Comparison of ENCODE assay signal across 8 cellular contexts in the genomic region with DNA sequence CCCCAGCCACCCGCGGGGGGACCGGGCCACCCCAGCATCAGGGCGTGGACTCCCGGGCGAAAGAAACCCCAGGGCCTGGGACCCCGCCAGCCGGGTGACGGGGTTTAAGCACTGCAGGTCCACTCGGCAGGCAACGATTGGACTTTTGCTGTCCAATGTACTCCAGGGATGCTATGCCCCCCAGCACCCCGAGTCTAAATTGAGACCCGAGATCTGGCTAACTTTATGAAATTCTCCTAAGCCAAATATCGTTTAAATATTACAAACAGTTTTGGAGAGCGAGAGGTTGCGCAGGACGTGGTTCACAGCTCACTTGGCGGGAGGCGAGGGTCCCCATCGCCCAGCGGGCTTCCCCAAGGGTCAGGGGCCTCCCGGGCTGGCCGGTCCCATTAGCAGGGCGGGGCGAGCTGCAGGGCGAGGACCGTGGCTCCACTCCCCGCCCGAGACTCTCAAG. TPM values are rescaled to one million over a fixed set of nuclear protein-coding genes. Genes with fewer than 3 reads are reported as not detected.
DNase-seq lines count a peak whose midpoint lies in the region; ATAC-seq and TF ChIP-seq lines count a peak whose summit lies in the region.

No MANE protein-coding gene starts in this region.

- WGBS in heart left ventricle, 4 donors: 0 to 1% (median 1%) methylated on average over 16 to 29 of the region's 29 CpGs

- H3K9me3 Mint-ChIP-seq in Calu3 (ENCODE audit: low read depth, unreplicated experiment): no peaks in the 10 kb centered on the region
- H3K9me3 Mint-ChIP-seq in activated CD8-positive, alpha-beta T cell treated with anti-CD3 and anti-CD28 coated beads for 36 hours: no peaks in the 10 kb centered on the region

- TF ChIP-seq CTCF in Calu3 (IDR thresholded peaks at IDR 0.05; ENCODE audit: unreplicated experiment) (no peak), heart left ventricle (IDR thresholded peaks at IDR 0.05) (no peak)
- TF ChIP-seq CTCF in activated CD8-positive, alpha-beta T cell treated with anti-CD3 and anti-CD28 coated beads for 36 hours (IDR thresholded peaks at IDR 0.05): no peak

- no peaks in the 10 kb centered on the region for H3K27me3 ChIP-seq in heart left ventricle

- H3K4me3 Mint-ChIP-seq in Calu3 (ENCODE audit: low read depth, unreplicated experiment): peak overlapping the region; percentile 87
- peak overlapping the region; percentile 85 for H3K4me3 Mint-ChIP-seq in activated CD8-positive, alpha-beta T cell treated with anti-CD3 and anti-CD28 coated beads for 36 hours

- DNase-seq in Calu3 (no peak), heart left ventricle (no peak), sciatic nerve (ENCODE audit: low spot score) (no peak), hippocampal formation (lab: John Stamatoyannopoulos, UW) (no peak), SKM-1 treated with dmso at 0.1 percent for 144 hours (lab: John Stamatoyannopoulos, UW; ENCODE audit: unreplicated experiment) (no peak)
- no peak for DNase-seq in activated CD8-positive, alpha-beta T cell treated with anti-CD3 and anti-CD28 coated beads for 36 hours

- H3K27ac ChIP-seq in heart left ventricle: peak overlapping the region in 11 of 12 donors; percentile 70 to 91 (median 84)

- no peaks in the 10 kb centered on the region for H3K27me3 Mint-ChIP-seq in Calu3 (ENCODE audit: unreplicated experiment)
- H3K27me3 Mint-ChIP-seq in activated CD8-positive, alpha-beta T cell treated with anti-CD3 and anti-CD28 coated beads for 36 hours: no peaks in the 10 kb centered on the region

- peak overlapping the region; percentile 67 to 98 (median 92) for H3K4me3 ChIP-seq in heart left ventricle

- POLR2A ChIA-PET in activated CD8-positive, alpha-beta T cell treated with anti-CD3 and anti-CD28 coated beads for 36 hours (lab: Charles Lee): no interaction called here

- CTCF ChIA-PET in Calu3 (lab: Charles Lee): no interaction called here
- CTCF ChIA-PET in activated CD8-positive, alpha-beta T cell treated with anti-CD3 and anti-CD28 coated beads for 36 hours (lab: Charles Lee): interaction anchor here (1.3 kb wide), 1 partner anchor 17 kb away, joined by 3 read pairs; no protein-coding TSS in a partner anchor

- no peak for TF ChIP-seq POLR2A in heart left ventricle (IDR thresholded peaks at IDR 0.05)

- H3K36me3 ChIP-seq in heart left ventricle: peaks cover 0 to 28% (median 24%) of the 10 kb centered on the region in 9 donors

- ATAC-seq in HG02840 (IDR thresholded peaks at IDR 0.05; ENCODE audit: low FRiP score, unreplicated experiment) (peak; percentile 17), heart left ventricle (peak in 1 of 4 donors; percentile 16), sciatic nerve (peak; percentile 48), GM18867 (IDR thresholded peaks at IDR 0.05; ENCODE audit: unreplicated experiment) (no peak)
- ATAC-seq in activated CD8-positive, alpha-beta T cell treated with anti-CD3 and anti-CD28 coated beads for 36 hours: peak; percentile 8

- H3K4me1 ChIP-seq in heart left ventricle: peaks cover 6 to 33% (median 20%) of the 10 kb centered on the region in 12 donors

- intact Hi-C loops in Calu3 (cut with micrococcal nuclease; ENCODE audit: unreplicated experiment) (no loop called here), heart left ventricle (cut with DNase I) (no loop called here), sciatic nerve (cut with DNase I) (no loop called here)
- intact Hi-C loops in activated CD8-positive, alpha-beta T cell treated with anti-CD3 and anti-CD28 coated beads for 36 hours (cut with micrococcal nuclease): no loop called here

- no peaks in the 10 kb centered on the region for H3K4me1 Mint-ChIP-seq in Calu3 (ENCODE audit: low read depth, unreplicated experiment)
- H3K4me1 Mint-ChIP-seq in activated CD8-positive, alpha-beta T cell treated with anti-CD3 and anti-CD28 coated beads for 36 hours (ENCODE audit: low read depth): peaks cover 13% of the 10 kb centered on the region

- H3K27ac Mint-ChIP-seq in Calu3 (ENCODE audit: unreplicated experiment): peak overlapping the region; percentile 74
- H3K27ac Mint-ChIP-seq in activated CD8-positive, alpha-beta T cell treated with anti-CD3 and anti-CD28 coated beads for 36 hours: peak overlapping the region; percentile 30

- H3K9me3 ChIP-seq in heart left ventricle: no peaks in the 10 kb centered on the region

- peaks cover 43% of the 10 kb centered on the region for H3K36me3 Mint-ChIP-seq in Calu3 (ENCODE audit: insufficient read depth, unreplicated experiment)
- peaks cover 33% of the 10 kb centered on the region for H3K36me3 Mint-ChIP-seq in activated CD8-positive, alpha-beta T cell treated with anti-CD3 and anti-CD28 coated beads for 36 hours (ENCODE audit: low read depth)

- no TSS peak for BruUV-seq in Calu3 (replicated peaks; lab: Mats Ljungman, UMichigan)

RNA-seq across cellular contexts. Expression of a gene that starts 0.4 kb away (rescaled TPM):
- total RNA-seq in Calu3 (2022) (31.9 and 37.7 TPM in 2 replicates), heart left ventricle (10 to 100 TPM; 34.1 to 95.2 (median 46.5) TPM), sciatic nerve (17.5 TPM)
- 10 to 100 TPM; 56.4 to 57.4 TPM for total RNA-seq in activated CD8-positive, alpha-beta T cell treated with anti-CD3 and anti-CD28 coated beads for 36 hours
- 10 to 100 TPM; 48.7 to 95.0 TPM for polyA plus RNA-seq in heart left ventricle

RNA-seq across cellular contexts. Expression of a gene that starts 20.5 kb away (rescaled TPM):
- total RNA-seq in Calu3 (2022) (32.1 and 35.1 TPM in 2 replicates), heart left ventricle (10 to 100 TPM; 17.3 to 30.1 (median 19.4) TPM), sciatic nerve (13.9 TPM)
- total RNA-seq in activated CD8-positive, alpha-beta T cell treated with anti-CD3 and anti-CD28 coated beads for 36 hours: under 1 TPM; 0.54 to 0.58 TPM
- 10 to 100 TPM; 13.2 to 13.6 TPM for polyA plus RNA-seq in heart left ventricle

RNA-seq across cellular contexts. Expression of a gene that starts 21.1 kb away (rescaled TPM):
- total RNA-seq in Calu3 (2022) (not detected in 2 replicates), heart left ventricle (under 1 TPM in 2 of 9 donors, not detected in 7; 0.33 to 0.37 TPM), sciatic nerve (not detected)
- total RNA-seq in activated CD8-positive, alpha-beta T cell treated with anti-CD3 and anti-CD28 coated beads for 36 hours: not detected
- polyA plus RNA-seq in heart left ventricle: under 1 TPM in 1 of 2 donors, not detected in 1; 0.50 TPM

RNA-seq across cellular contexts. Expression of a gene that starts 45.8 kb away (rescaled TPM):
- total RNA-seq in Calu3 (2022): not detected in 2 replicates
- total RNA-seq in activated CD8-positive, alpha-beta T cell treated with anti-CD3 and anti-CD28 coated beads for 36 hours: not detected
- total RNA-seq in heart left ventricle: not detected
- not detected for polyA plus RNA-seq in heart left ventricle
- not detected for total RNA-seq in sciatic nerve
